In the genomic region with DNA sequence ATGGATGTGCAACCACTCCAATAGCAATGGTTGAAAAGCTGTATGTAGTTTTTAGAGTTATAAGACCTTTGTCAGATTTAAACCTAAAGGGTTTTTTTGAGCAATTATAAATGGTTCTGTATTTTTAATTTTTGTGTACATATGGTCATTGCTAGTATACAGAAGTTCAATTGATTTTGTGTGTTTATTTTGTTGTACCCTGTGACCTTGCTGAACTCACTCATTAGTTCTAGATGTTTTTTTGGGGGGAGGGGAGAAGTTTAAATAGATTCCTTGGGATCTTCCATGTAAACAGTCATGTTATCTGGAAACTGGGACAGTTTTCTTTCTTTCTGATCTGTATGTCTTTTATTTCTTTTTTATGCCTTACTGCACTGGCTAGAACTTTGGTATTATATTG, we compare ENCODE assay signal across 17 cellular contexts.
DNase-seq lines count a peak whose midpoint lies in the region; ATAC-seq, FAIRE-seq and TF ChIP-seq lines count a peak whose summit lies in the region.
"Had no signal": no experiment of that assay in that cellular context is flagged by ENCODE, and none has a peak within 500 bp of the region (broad histone marks: within the 10 kb centered on the region; RNA-seq: fewer than 3 reads in every experiment).

No MANE protein-coding gene starts in this region.

- CTCF ChIA-PET in activated B cell treated with CpG ODN at 0.5 μM for 24 hours (lab: Charles Lee), result no interaction called here

- intact Hi-C loops in activated B cell treated with CpG ODN at 0.5 μM for 24 hours (cut with micrococcal nuclease), result no loop called here
- intact Hi-C loops in right lobe of liver (cut with DNase I), result no loop called here
- intact Hi-C loops in transverse colon (cut with DNase I; ENCODE audit: low total_unique reads), result no loop called here

- H3K9me3 Mint-ChIP-seq in activated naive CD4-positive, alpha-beta T cell treated with anti-CD3 and anti-CD28 coated beads, Interleukin-2, amount 50 U/mL, for 24 hours, result no peaks in the 10 kb centered on the region
- no peaks in the 10 kb centered on the region for H3K9me3 Mint-ChIP-seq in activated B cell treated with CpG ODN at 0.5 μM for 24 hours
- H3K9me3 Mint-ChIP-seq: CD4-positive, alpha-beta memory T cell had no signal

- peaks cover 0 to 35% (median 9%) of the 10 kb centered on the region in 4 donors for H3K4me1 ChIP-seq in right lobe of liver
- H3K4me1 ChIP-seq in transverse colon, result peaks cover 0 to 63% (median 25%) of the 10 kb centered on the region in 4 donors

- H3K27me3 Mint-ChIP-seq in activated naive CD4-positive, alpha-beta T cell treated with anti-CD3 and anti-CD28 coated beads, Interleukin-2, amount 50 U/mL, for 24 hours, result no peaks in the 10 kb centered on the region
- H3K27me3 Mint-ChIP-seq in activated B cell treated with CpG ODN at 0.5 μM for 24 hours, result no peaks in the 10 kb centered on the region
- H3K27me3 Mint-ChIP-seq: CD4-positive, alpha-beta memory T cell had no signal

- in situ Hi-C loops in transverse colon (cut with MboI; ENCODE audit: low pct_ligation_motif_present in 1 of 4, low pct_unique_long_range_greater_than_20kb in 1 of 4, low sequenced_read_pairs in 3 of 4), result no loop called here

- H3K4me3 Mint-ChIP-seq in activated naive CD4-positive, alpha-beta T cell treated with anti-CD3 and anti-CD28 coated beads, Interleukin-2, amount 50 U/mL, for 24 hours, result no peak overlapping the region
- no peak overlapping the region for H3K4me3 Mint-ChIP-seq in activated B cell treated with CpG ODN at 0.5 μM for 24 hours

- no peak for TF ChIP-seq EP300 in transverse colon (IDR thresholded peaks at IDR 0.05; ENCODE audit: low read depth)

- DNase-seq in activated naive CD4-positive, alpha-beta T cell (lab: John Stamatoyannopoulos, UW), result no peak
- DNase-seq in activated B cell treated with CpG ODN at 0.5 μM for 24 hours (no peak), right lobe of liver (no peak), transverse colon (no peak), NCI-H1105 treated with DMSO at 0.1 percent for 48 hours (lab: John Stamatoyannopoulos, UW) (no peak)
- DNase-seq: 8988T; ACHN; CD4-positive, alpha-beta memory T cell; DMS53; GM23248 had no signal

- no peak overlapping the region for H3K4me3 ChIP-seq in right lobe of liver
- H3K4me3 ChIP-seq in transverse colon, result no peak overlapping the region
- H3K4me3 ChIP-seq: BLaER1 treated with 17β-estradiol and CSF1 and Interleukin-3, amounts not matched to agents 10 nM and 100 nM; GM23248 had no signal

- H3K27me3 ChIP-seq in right lobe of liver, result no peaks in the 10 kb centered on the region
- no peaks in the 10 kb centered on the region for H3K27me3 ChIP-seq in transverse colon
- H3K27me3 ChIP-seq: BLaER1 treated with 17β-estradiol and CSF1 and Interleukin-3, amounts not matched to agents 10 nM and 100 nM had no signal

- POLR2A ChIA-PET in activated B cell treated with CpG ODN at 0.5 μM for 24 hours (lab: Charles Lee), result no interaction called here

- H3K9me3 ChIP-seq in right lobe of liver (no peaks in the 10 kb centered on the region), transverse colon (no peaks in the 10 kb centered on the region)
- H3K9me3 ChIP-seq: BLaER1 treated with 17β-estradiol and CSF1 and Interleukin-3, amounts not matched to agents 10 nM and 100 nM had no signal

- TF ChIP-seq CTCF in activated B cell treated with CpG ODN at 0.5 μM for 24 hours (IDR thresholded peaks at IDR 0.05) (no peak), right lobe of liver (IDR thresholded peaks at IDR 0.05) (no peak), transverse colon (IDR thresholded peaks at IDR 0.05) (no peak)

- no peak for TF ChIP-seq POLR2A in right lobe of liver (IDR thresholded peaks at IDR 0.05)
- TF ChIP-seq POLR2A in transverse colon (IDR thresholded peaks at IDR 0.05), result no peak

- no peak overlapping the region for H3K27ac ChIP-seq in right lobe of liver
- no peak overlapping the region for H3K27ac ChIP-seq in transverse colon
- H3K27ac ChIP-seq: BLaER1 treated with 17β-estradiol and CSF1 and Interleukin-3, amounts not matched to agents 10 nM and 100 nM; GM23248; HL-60 had no signal

- ATAC-seq in activated B cell treated with CpG ODN at 0.5 μM for 24 hours (ENCODE audit: low read depth) (no peak), right lobe of liver (peak in 3 of 4 donors; percentile 13 to 44 (median 38)), HG02852 (IDR thresholded peaks at IDR 0.05; ENCODE audit: unreplicated experiment) (no peak)
- ATAC-seq: HCT116 had no signal

- FAIRE-seq in G401.6 (lab: Jason Lieb, UNC), result peak; percentile 27
- FAIRE-seq: H54 had no signal

- peak overlapping the region; percentile 26 for H3K27ac Mint-ChIP-seq in activated naive CD4-positive, alpha-beta T cell treated with anti-CD3 and anti-CD28 coated beads, Interleukin-2, amount 50 U/mL, for 24 hours
- peak overlapping the region; percentile 2 for H3K27ac Mint-ChIP-seq in activated B cell treated with CpG ODN at 0.5 μM for 24 hours

- peaks cover 88% of the 10 kb centered on the region for H3K4me1 Mint-ChIP-seq in activated naive CD4-positive, alpha-beta T cell treated with anti-CD3 and anti-CD28 coated beads, Interleukin-2, amount 50 U/mL, for 24 hours
- peaks cover 77% of the 10 kb centered on the region for H3K4me1 Mint-ChIP-seq in activated B cell treated with CpG ODN at 0.5 μM for 24 hours

- H3K36me3 Mint-ChIP-seq in activated naive CD4-positive, alpha-beta T cell treated with anti-CD3 and anti-CD28 coated beads, Interleukin-2, amount 50 U/mL, for 24 hours, result peaks cover 3% of the 10 kb centered on the region
- H3K36me3 Mint-ChIP-seq in activated B cell treated with CpG ODN at 0.5 μM for 24 hours (ENCODE audit: low read depth), result peaks cover 3% of the 10 kb centered on the region

- H3K36me3 ChIP-seq in right lobe of liver (no peaks in the 10 kb centered on the region), transverse colon (no peaks in the 10 kb centered on the region)

Comparison
In these comparisons a context has a peak if more than half of its experiments do, and no peak if none do; other contexts are left out.
1. ATAC-seq: peak in right lobe of liver (3 of 4); none in activated B cell treated with CpG ODN at 0.5 μM for 24 hours (single experiment) and HG02852 (single experiment).